In genomic region chr18:10659594-10659993, GRCh38 we compare ENCODE assay signal across 21 cellular contexts.
DNase-seq lines count a peak whose midpoint lies in the region; ATAC-seq and TF ChIP-seq lines count a peak whose summit lies in the region.
"Had no signal": no experiment of that assay in that cellular context is flagged by ENCODE, and none has a peak within 500 bp of the region (broad histone marks: within the 10 kb centered on the region; RNA-seq: fewer than 3 reads in every experiment).

No MANE protein-coding gene starts in this region.

- no peaks in the 10 kb centered on the region for H3K9me2 ChIP-seq in GM23338 (ENCODE audit: insufficient read depth)
- H3K9me2 ChIP-seq in PC-3 (replicated peaks; ENCODE audit: low read length), result no peaks in the 10 kb centered on the region

- no TSS peak for BruUV-seq in PC-3 (replicated peaks; lab: Mats Ljungman, UMichigan)

- intact Hi-C loops in PC-3 (cut with micrococcal nuclease), result no loop called here

- H3K27me3 Mint-ChIP-seq in GM23338 (ENCODE audit: insufficient read depth, low read depth, poor library complexity), result peaks cover 7% of the 10 kb centered on the region
- peaks cover 2% of the 10 kb centered on the region for H3K27me3 Mint-ChIP-seq in endodermal cell (ENCODE audit: insufficient read depth)
- H3K27me3 Mint-ChIP-seq: CD4-positive, alpha-beta T cell had no signal

- H3K4me3 Mint-ChIP-seq in GM23338, result no peak overlapping the region
- no peak overlapping the region for H3K4me3 Mint-ChIP-seq in endodermal cell
- H3K4me3 Mint-ChIP-seq: CD4-positive, alpha-beta T cell had no signal

- H3K36me3 Mint-ChIP-seq in GM23338 (ENCODE audit: low read depth) (no peaks in the 10 kb centered on the region), endodermal cell (ENCODE audit: low read depth) (no peaks in the 10 kb centered on the region)

- H4K20me1 ChIP-seq in GM23338 (replicated peaks; ENCODE audit: insufficient read depth) (no peaks in the 10 kb centered on the region), PC-3 (ENCODE audit: low read length) (no peaks in the 10 kb centered on the region)
- H4K20me1 ChIP-seq: BLaER1 had no signal

- TF ChIP-seq CTCF in GM23338 (conservative IDR thresholded peaks at IDR 0.05; ENCODE audit: low read depth in 2 of 2) (no peak), endodermal cell (conservative IDR thresholded peaks at IDR 0.05) (no peak), parathyroid adenoma (IDR thresholded peaks at IDR 0.05) (no peak), PC-3 (conservative IDR thresholded peaks at IDR 0.05; ENCODE audit: low read depth, low read length) (no peak)

- H3K9me3 ChIP-seq in endodermal cell (ENCODE audit: control insufficient read depth, low read length), result no peaks in the 10 kb centered on the region
- no peaks in the 10 kb centered on the region for H3K9me3 ChIP-seq in parathyroid adenoma (ENCODE audit: control insufficient read depth, low read length)
- H3K9me3 ChIP-seq in PC-3 (ENCODE audit: low read length), result no peaks in the 10 kb centered on the region
- H3K9me3 ChIP-seq: BLaER1 had no signal

- H3K27ac ChIP-seq in ACC112 (ENCODE audit: low read depth, low read length), result no peak overlapping the region
- no peak overlapping the region for H3K27ac ChIP-seq in GM23338 (ENCODE audit: low read depth)
- H3K27ac ChIP-seq in endodermal cell (ENCODE audit: low read depth, low read length), result peak overlapping the region; percentile 79
- no peak overlapping the region for H3K27ac ChIP-seq in parathyroid adenoma
- H3K27ac ChIP-seq in PC-3 (ENCODE audit: low read length), result no peak overlapping the region
- H3K27ac ChIP-seq: BLaER1, GM23248 had no signal

- H2AFZ ChIP-seq in ACC112 (ENCODE audit: low read length, unreplicated experiment), result peak overlapping the region; percentile 80
- H2AFZ ChIP-seq in GM23338, result peak overlapping the region; percentile 91; the same call in 1 of the 2 replicates
- peak overlapping the region; percentile 11 for H2AFZ ChIP-seq in parathyroid adenoma
- H2AFZ ChIP-seq in PC-3 (ENCODE audit: low read length), result no peak overlapping the region
- H2AFZ ChIP-seq: GM23248 had no signal

- H3K4me3 ChIP-seq in ACC112 (ENCODE audit: low read depth, low read length), result no peak overlapping the region
- no peak overlapping the region for H3K4me3 ChIP-seq in GM23338
- H3K4me3 ChIP-seq in endodermal cell (ENCODE audit: low read length), result no peak overlapping the region
- H3K4me3 ChIP-seq in parathyroid adenoma (ENCODE audit: low read depth, low read length), result no peak overlapping the region
- H3K4me3 ChIP-seq in PC-3 (ENCODE audit: low read length), result no peak overlapping the region
- H3K4me3 ChIP-seq: BLaER1, GM12878, GM23248 had no signal

- H3K4me1 Mint-ChIP-seq in GM23338 (peaks cover 22% of the 10 kb centered on the region), endodermal cell (peaks cover 9% of the 10 kb centered on the region)

- H3K27me3 ChIP-seq in ACC112 (ENCODE audit: insufficient read depth, low read length), result peaks cover 3% of the 10 kb centered on the region; the same call in 1 of the 2 replicates
- no peaks in the 10 kb centered on the region for H3K27me3 ChIP-seq in GM23338 (ENCODE audit: insufficient read depth)
- H3K27me3 ChIP-seq in endodermal cell (ENCODE audit: control insufficient read depth, insufficient read depth, low read length, poor library complexity, severe bottlenecking), result no peaks in the 10 kb centered on the region
- H3K27me3 ChIP-seq in parathyroid adenoma (ENCODE audit: control insufficient read depth, insufficient read depth, low read length), result no peaks in the 10 kb centered on the region
- peaks cover 62% of the 10 kb centered on the region for H3K27me3 ChIP-seq in PC-3 (ENCODE audit: low read length)
- H3K27me3 ChIP-seq: BLaER1 had no signal

- H3K4me2 ChIP-seq in GM23338 (no peak overlapping the region), parathyroid adenoma (ENCODE audit: low read length) (no peak overlapping the region), PC-3 (ENCODE audit: low read length) (no peak overlapping the region)
- H3K4me2 ChIP-seq: BLaER1 had no signal

- H3K9ac ChIP-seq in endodermal cell (ENCODE audit: extremely low read depth, low read length, poor library complexity, severe bottlenecking) (no peak overlapping the region), parathyroid adenoma (no peak overlapping the region), PC-3 (ENCODE audit: low read length) (no peak overlapping the region)
- H3K9ac ChIP-seq: BLaER1, GM23248 had no signal

- DNase-seq in GM23338 (ENCODE audit: low spot score) (no peak), endodermal cell (no peak), PC-3 (no peak)
- DNase-seq: ACHN; CD4-positive, alpha-beta T cell; COR-L47; DMS 273 treated with DMSO at 0.1 percent for 48 hours; GM23248; KG1; NCI-H1105 treated with DMSO at 0.1 percent for 48 hours; NCI-H1694 treated with DMSO at 0.1 percent for 48 hours; NCI-H446; SIG-M5 had no signal

- CTCF ChIA-PET in PC-3 (lab: Charles Lee), result no interaction called here

- no peaks in the 10 kb centered on the region for H3K9me3 Mint-ChIP-seq in GM23338
- no peaks in the 10 kb centered on the region for H3K9me3 Mint-ChIP-seq in endodermal cell
- H3K9me3 Mint-ChIP-seq: CD4-positive, alpha-beta T cell had no signal

- peaks cover 33% of the 10 kb centered on the region for H3K4me1 ChIP-seq in ACC112 (ENCODE audit: control insufficient read depth, insufficient read depth, low read length, unreplicated experiment)
- H3K4me1 ChIP-seq in GM23338 (ENCODE audit: insufficient read depth), result peaks cover 9% of the 10 kb centered on the region; the same call in 1 of the 2 replicates
- H3K4me1 ChIP-seq in endodermal cell (ENCODE audit: control insufficient read depth, insufficient read depth, low read length), result peaks cover 3% of the 10 kb centered on the region
- H3K4me1 ChIP-seq in parathyroid adenoma, result no peaks in the 10 kb centered on the region
- H3K4me1 ChIP-seq in PC-3 (ENCODE audit: insufficient read depth, low read length), result no peaks in the 10 kb centered on the region
- H3K4me1 ChIP-seq: BLaER1 had no signal

- H3K27ac Mint-ChIP-seq in GM23338, result no peak overlapping the region
- H3K27ac Mint-ChIP-seq in endodermal cell, result no peak overlapping the region
- H3K27ac Mint-ChIP-seq: CD4-positive, alpha-beta T cell had no signal

- WGBS in endodermal cell (ENCODE audit: insufficient coverage in 1 of 2, insufficient read length in 1 of 2), 2 experiments, result 72 to 100% methylated on average over 3 to 5 of the region's 5 CpGs

- POLR2A ChIA-PET in PC-3 (lab: Charles Lee; ENCODE audit: unreplicated experiment), result no interaction called here

- H3K36me3 ChIP-seq in ACC112 (ENCODE audit: insufficient read depth, low read length), result no peaks in the 10 kb centered on the region
- no peaks in the 10 kb centered on the region for H3K36me3 ChIP-seq in GM23338 (ENCODE audit: insufficient read depth)
- no peaks in the 10 kb centered on the region for H3K36me3 ChIP-seq in endodermal cell (ENCODE audit: control insufficient read depth, insufficient read depth, low read length)
- no peaks in the 10 kb centered on the region for H3K36me3 ChIP-seq in parathyroid adenoma (ENCODE audit: control insufficient read depth, insufficient read depth, low read length)
- H3K36me3 ChIP-seq in PC-3 (ENCODE audit: low read depth, low read length), result no peaks in the 10 kb centered on the region
- H3K36me3 ChIP-seq: BLaER1 had no signal

- ATAC-seq in GM23338 (no peak), GM21825 (IDR thresholded peaks at IDR 0.05; ENCODE audit: unreplicated experiment) (no peak), GM19397 (IDR thresholded peaks at IDR 0.05; ENCODE audit: unreplicated experiment) (no peak), PC-3 (no peak)
- ATAC-seq: HCT116, SK-N-SH treated with all-trans-retinoic acid at 6 μM for 48 hours had no signal

- no peaks in the 10 kb centered on the region for H3F3A ChIP-seq in GM23338 (replicated peaks; ENCODE audit: low read depth)
- H3F3A ChIP-seq in PC-3 (ENCODE audit: low read length, unreplicated experiment), result no peaks in the 10 kb centered on the region

- H3K79me2 ChIP-seq in ACC112 (ENCODE audit: control insufficient read depth, insufficient read depth, low read length, unreplicated experiment) (no peaks in the 10 kb centered on the region), GM23338 (replicated peaks; ENCODE audit: insufficient read depth) (no peaks in the 10 kb centered on the region), parathyroid adenoma (no peaks in the 10 kb centered on the region), PC-3 (ENCODE audit: low read length) (no peaks in the 10 kb centered on the region)
